ENCODE assay signal across 11 cellular contexts in genomic region chr6:145224450-145224849, GRCh38.
"Had no signal": no experiment of that assay in that cellular context is flagged by ENCODE, and none has a peak within 500 bp of the region (broad histone marks: within the 10 kb centered on the region; RNA-seq: fewer than 3 reads in every experiment).

No MANE protein-coding gene starts in this region.

- H3K4me3 ChIP-seq: GM23248, GM23338, HAP-1 had no signal

- H2AFZ ChIP-seq: GM23248, GM23338 had no signal

- H3K9ac ChIP-seq: GM23248 had no signal

- H3K4me1 Mint-ChIP-seq: GM23338, H9 had no signal

- ATAC-seq: GM23338, HCT116 had no signal

- H3K4me3 Mint-ChIP-seq: GM23338, H9, HFFc6 had no signal

- H3K4me1 ChIP-seq: HAP-1 had no signal

- DNase-seq: GM23248, GOT3, H7, H9, HCEC 1CT, HFFc6 had no signal

- H3K27ac ChIP-seq: GM23248 had no signal

- H3K9me3 Mint-ChIP-seq: GM23338, H9, HFFc6 had no signal

- FAIRE-seq: H1, H54 had no signal

- H3K9me3 ChIP-seq: HAP-1 had no signal

- H3K4me2 ChIP-seq: GM23338 had no signal

- H3K27ac Mint-ChIP-seq: GM23338, H9, HFFc6 had no signal

- H3K36me3 ChIP-seq: HAP-1 had no signal
